9 cellular contexts compared by ENCODE assay signal in the genomic region with DNA sequence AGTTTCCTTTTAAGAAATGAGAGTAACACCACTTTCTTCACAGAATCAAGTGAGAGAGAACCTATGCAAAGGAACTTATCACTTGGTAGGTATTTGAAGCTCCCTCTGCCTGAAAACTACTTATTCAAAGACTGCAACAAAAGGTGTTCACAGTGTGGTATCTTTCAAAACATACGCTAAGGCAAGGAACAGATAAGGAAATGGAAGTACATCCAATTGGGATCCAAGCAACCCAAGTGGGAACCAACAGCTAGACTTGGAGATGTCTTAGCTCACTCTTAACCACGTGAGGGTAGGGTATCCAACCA. TPM values are rescaled to one million over a fixed set of nuclear protein-coding genes. Genes with fewer than 3 reads are reported as not detected.
A peak's percentile ranks its signal among the peaks of the same experiment; 100 is the strongest.
DNase-seq lines count a peak whose midpoint lies in the region; ATAC-seq, FAIRE-seq and TF ChIP-seq lines count a peak whose summit lies in the region.
"Had no signal": no experiment of that assay in that cellular context is flagged by ENCODE, and none has a peak within 500 bp of the region (broad histone marks: within the 10 kb centered on the region; RNA-seq: fewer than 3 reads in every experiment).

No MANE protein-coding gene starts in this region.

- H3K9ac ChIP-seq in K562 (ENCODE audit: insufficient read depth in 1 of 2, low read depth in 2 of 2, low read length in 2 of 2) = peak overlapping the region; percentile 14 to 93; a peak in 2 of 4 replicates

- intact Hi-C loops in K562 (cut with micrococcal nuclease) = no loop called here

- CTCF ChIA-PET in AG04449 (lab: Yijun Ruan, JAX) = interaction anchor here (2.0 kb wide), 1 partner anchor 44 kb away, joined by 4 read pairs; no protein-coding TSS in a partner anchor
- CTCF ChIA-PET in K562 (lab: Yijun Ruan, JAX; ENCODE audit: low intra/inter-chr PET ratio) = no interaction called here

- BruUV-seq in K562 (replicated peaks; lab: Mats Ljungman, UMichigan) = no TSS peak

- H2AFZ ChIP-seq in K562 (ENCODE audit: low read depth, low read length) = peak overlapping the region; percentile 91

- no peak for TF ChIP-seq RAD21 in K562 (CRISPR knock-in tag; conservative IDR thresholded peaks at IDR 0.05 in 1 of 2, IDR thresholded peaks at IDR 0.05 in 1 of 2)

- no peak overlapping the region for H3K27ac ChIP-seq in K562 (ENCODE audit: extremely low read depth, low read depth, low read length)

- no peaks in the 10 kb centered on the region for H3K27me3 ChIP-seq in K562 (ENCODE audit: control insufficient read depth in 2 of 2, insufficient read depth in 2 of 2, low read length in 2 of 2)
- H3K27me3 ChIP-seq in mononuclear cell (ENCODE audit: insufficient read depth, low read length) = peaks cover 66% of the 10 kb centered on the region

- H3K4me2 ChIP-seq in K562 (ENCODE audit: insufficient read depth, low read length) = peak overlapping the region; percentile 88

- 13% methylated on average over 2 of the region's 2 CpGs for WGBS in K562 (ENCODE audit: insufficient coverage, low coverage, missing lambda C conversion rate)

- ATAC-seq in K562 (no peak), HG03521 (IDR thresholded peaks at IDR 0.05; ENCODE audit: unreplicated experiment) (no peak), GM21367 (IDR thresholded peaks at IDR 0.05; ENCODE audit: unreplicated experiment) (no peak), HG02798 (IDR thresholded peaks at IDR 0.05; ENCODE audit: poor library complexity, unreplicated experiment) (no peak)

- TF ChIP-seq CTCF in AG04449 (IDR thresholded peaks at IDR 0.05; ENCODE audit: insufficient read depth, low read length, missing control alignments) = no peak
- TF ChIP-seq CTCF in K562 (IDR thresholded peaks at IDR 0.05 in 2 of 3, conservative IDR thresholded peaks at IDR 0.05 in 1 of 3; ENCODE audit: insufficient read depth in 2 of 3, low read depth in 1 of 3, low read length in 3 of 3) = no peak

- POLR2A ChIA-PET in AG04449 (lab: Yijun Ruan, JAX) = no interaction called here
- POLR2A ChIA-PET in K562 (lab: Yijun Ruan, JAX) = interaction anchor here (0.9 to 3.4 kb wide), 5 partner anchors 8 to 124 kb away, joined by 3 to 20 read pairs (median 4); no protein-coding TSS in a partner anchor

- in situ Hi-C loops in K562 (cut with MboI) = no loop called here

- peaks cover 8% of the 10 kb centered on the region; the same call in 1 of the 3 replicates for H3K79me2 ChIP-seq in K562 (ENCODE audit: control insufficient read depth, insufficient read depth, low read length)

- peak overlapping the region; percentile 60; the same call in 1 of the 2 replicates for H3K4me3 ChIP-seq in AG04449 (ENCODE audit: low read depth, low read length)
- H3K4me3 ChIP-seq in K562 = peak overlapping the region; percentile 70
- H3K4me3 ChIP-seq in mononuclear cell (ENCODE audit: low read length) = peak overlapping the region; percentile 35

- peaks cover 6 to 14% of the 10 kb centered on the region in 2 experiments; a peak in 4 of 5 replicates for H3K4me1 ChIP-seq in K562 (replicated peaks in 1 of 2; ENCODE audit: control insufficient read depth in 2 of 2, insufficient read depth in 2 of 2, low read length in 2 of 2)
- peaks cover 19% of the 10 kb centered on the region for H3K4me1 ChIP-seq in mononuclear cell (ENCODE audit: insufficient read depth, low read length)

- H3K36me3 ChIP-seq in K562 (ENCODE audit: control insufficient read depth, insufficient read depth, low read length) = no peaks in the 10 kb centered on the region

- DNase-seq in AG04449 (ENCODE audit: low read depth, low spot score) = no peak
- DNase-seq in H54 (ENCODE audit: insufficient read length, low spot score) = peak; percentile 26
- no peak for DNase-seq in K562 (ENCODE audit: extremely low read depth in 1 of 4, low spot score in 3 of 4)
- DNase-seq in NCI-H1694 treated with DMSO at 0.1 percent for 48 hours (lab: John Stamatoyannopoulos, UW) = no peak
- DNase-seq: kidney glomerular epithelial cell had no signal

- no peaks in the 10 kb centered on the region for H3K9me3 ChIP-seq in K562 (replicated peaks; ENCODE audit: control insufficient read depth, insufficient read depth, low read depth, low read length)
- H3K9me3 ChIP-seq in mononuclear cell (ENCODE audit: low read depth, low read length) = no peaks in the 10 kb centered on the region

- no peaks in the 10 kb centered on the region for H3K9me1 ChIP-seq in K562 (ENCODE audit: control insufficient read depth, insufficient read depth, low read length)

- FAIRE-seq in H54 (lab: Jason Lieb, UNC) (no peak), K562 (lab: Jason Lieb, UNC) (peak; percentile 67)

- TF ChIP-seq EP300 in K562 (IDR thresholded peaks at IDR 0.05; ENCODE audit: low read length) = no peak

- TF ChIP-seq POLR2A in H54 (IDR thresholded peaks at IDR 0.05; ENCODE audit: low read depth, low read length) = no peak
- no peak for TF ChIP-seq POLR2A in K562 (conservative IDR thresholded peaks at IDR 0.05)

- H4K20me1 ChIP-seq in K562 (replicated peaks; ENCODE audit: control insufficient read depth, insufficient read depth, low read length) = no peaks in the 10 kb centered on the region

TF ChIP-seq in K562, 482 proteins besides CTCF, POLR2A, EP300 and RAD21 (continues in another document):
- TF ChIP-seq LEF1 (IDR thresholded peaks at IDR 0.05) (no peak), ARID1B (IDR thresholded peaks at IDR 0.05) (0 out of 2 replicates have a peak, but pooled peaks have one; percentile 27), BMI1 (IDR thresholded peaks at IDR 0.05; ENCODE audit: low read length) (no peak), EHMT2 (IDR thresholded peaks at IDR 0.05) (peak; percentile 39; the same call in 1 of the 2 replicates), ZNF583 (CRISPR knock-in tag; IDR thresholded peaks at IDR 0.05) (no peak), CBFA2T3 (IDR thresholded peaks at IDR 0.05) (peak; percentile 53), DPF2 (IDR thresholded peaks at IDR 0.05) (peak; percentile 41; the same call in 1 of the 2 replicates), SNIP1 (IDR thresholded peaks at IDR 0.05; ENCODE audit: low read depth) (no peak), TAL1 (IDR thresholded peaks at IDR 0.05) (peak; percentile 36; the same call in 1 of the 2 replicates), PKNOX1 (IDR thresholded peaks at IDR 0.05) (no peak), ZNF57 (CRISPR knock-in tag; IDR thresholded peaks at IDR 0.05) (no peak)

RNA-seq across cellular contexts. Expression of gene PPM1E, which starts 0.4 kb away (rescaled TPM):
- 0.21 and 0.97 TPM in 2 replicates for total RNA-seq in K562 (2011; cell fraction: chromatin; rRNA removed; ENCODE audit: low replicate concordance)
- 0.33 and 0.39 TPM in 2 replicates for total RNA-seq in K562 (2011; cell fraction: nucleolus; rRNA removed)
- total RNA-seq in K562 (2011; cell fraction: nucleoplasm; rRNA removed) = 0.44 and 0.76 TPM in 2 replicates
- total RNA-seq in K562 (2014; rRNA removed) (4.7 and 5.3 TPM in 2 replicates), K562 (2014; rRNA removed; fragmentation: Illumina TruSeq; extraction: Trizol) (5.2 and 5.6 TPM in 2 replicates), K562 (2015; rRNA removed; fragmentation: Illumina TruSeq; extraction: Trizol) (4.1 and 5.2 TPM in 2 replicates), K562 (2021) (5.7 and 5.9 TPM in 2 replicates), mononuclear cell (not detected)
- polyA plus RNA-seq in K562 (2011; rRNA removed) (1.7 and 3.6 TPM in 2 replicates), K562 (2014; fragmentation: Illumina TruSeq; extraction: Trizol) (4.8 and 5.7 TPM in 2 replicates), K562 (2014; fragmentation: Nextera tagmentation; extraction: Ambion mirVana) (1 to 10 TPM; 1.0 to 1.8 TPM), K562 (2014; rRNA removed) (2.8 and 3.2 TPM in 2 replicates)
- 0.40 and 2.5 TPM in 2 replicates for polyA plus RNA-seq in K562 (2011; cell fraction: cytosol; rRNA removed)
- 0.63 and 2.2 TPM in 2 replicates for polyA plus RNA-seq in K562 (2011; cell fraction: nucleus; rRNA removed)
- polyA plus RNA-seq in K562 (2012) = 3.5 and 8.1 TPM in 2 replicates
- 3.2 and 9.3 TPM in 2 replicates for polyA minus RNA-seq in K562 (2011; rRNA and poly(A)+ RNA removed)
- polyA minus RNA-seq in K562 (2011; cell fraction: cytosol; rRNA and poly(A)+ RNA removed) = 1.6 and 3.1 TPM in 2 replicates
- polyA minus RNA-seq in K562 (2011; cell fraction: nucleus; rRNA and poly(A)+ RNA removed) = 0.40 and 1.8 TPM in 2 replicates
